ENCODE assay signal across 14 cellular contexts in genomic region chr20:62554898-62555641, GRCh38.
DNase-seq lines count a peak whose midpoint lies in the region; ATAC-seq, FAIRE-seq and TF ChIP-seq lines count a peak whose summit lies in the region.
"Had no signal": no experiment of that assay in that cellular context is flagged by ENCODE, and none has a peak within 500 bp of the region (broad histone marks: within the 10 kb centered on the region; RNA-seq: fewer than 3 reads in every experiment).

No MANE protein-coding gene starts in this region.

- no peak overlapping the region for H2AFZ ChIP-seq in HepG2 (ENCODE audit: low read length)

- no peak for DNase-seq in HepG2 (ENCODE audit: low spot score)
- no peak for DNase-seq in right lobe of liver
- DNase-seq in esophagus muscularis mucosa (ENCODE audit: extremely low spot score): no peak
- DNase-seq in psoas muscle: no peak
- DNase-seq in central memory CD4-positive, alpha-beta T cell: no peak
- DNase-seq in stimulated activated naive CD4-positive, alpha-beta T cell treated with Interleukin-2 at 50 U/mL for 16 hours (lab: John Stamatoyannopoulos, UW): no peak
- no peak for DNase-seq in RKO (ENCODE audit: low spot score)
- DNase-seq: GF-D8, Karpas-422, MM.1S, NCI-H187, NCI-H69 had no signal

- no peak overlapping the region for H3K4me2 ChIP-seq in HepG2 (ENCODE audit: low read depth, low read length)

- 57% methylated on average over 14 of the region's 27 CpGs for WGBS in HepG2 (ENCODE audit: low lambda C conversion rate)
- no CpG with 5 or more reads among the region's 27 CpGs for WGBS in right lobe of liver (ENCODE audit: insufficient coverage, low coverage, low lambda C conversion rate, missing lambda C conversion rate)
- WGBS in esophagus muscularis mucosa: 68% methylated on average over 16 of the region's 27 CpGs
- 27 to 41% (median 33%) methylated on average over 23 to 27 of the region's 27 CpGs for WGBS in psoas muscle, 3 donors

- TF ChIP-seq RAD21 in HepG2 (CRISPR knock-in tag; IDR thresholded peaks at IDR 0.05): no peak

- TF ChIP-seq CTCF in HepG2 (CRISPR knock-in tag; IDR thresholded peaks at IDR 0.05) (no peak), right lobe of liver (IDR thresholded peaks at IDR 0.05) (no peak), esophagus muscularis mucosa (IDR thresholded peaks at IDR 0.05) (no peak), psoas muscle (IDR thresholded peaks at IDR 0.05) (no peak)

- no peak overlapping the region for H3K9ac ChIP-seq in HepG2 (ENCODE audit: insufficient read depth, low read depth, low read length)

- H3K79me2 ChIP-seq in HepG2 (ENCODE audit: insufficient read depth, low read length): no peaks in the 10 kb centered on the region

- H3K36me3 ChIP-seq in HepG2 (replicated peaks in 1 of 2; ENCODE audit: control insufficient read depth in 1 of 2, insufficient read depth in 2 of 2, low read length in 2 of 2) (no peaks in the 10 kb centered on the region), right lobe of liver (no peaks in the 10 kb centered on the region), esophagus muscularis mucosa (peaks cover 0 to 5% (median 0%) of the 10 kb centered on the region in 4 donors), psoas muscle (ENCODE audit: insufficient read depth in 1 of 2, low read depth in 1 of 2) (peaks cover 0 to 6% of the 10 kb centered on the region in 2 donors)
- H3K36me3 ChIP-seq: SJSA1 had no signal

- H3K4me3 ChIP-seq in HepG2 (replicated peaks in 1 of 3; ENCODE audit: insufficient read depth in 1 of 3, low read depth in 2 of 3, low read length in 3 of 3): no peak overlapping the region
- no peak overlapping the region for H3K4me3 ChIP-seq in right lobe of liver
- H3K4me3 ChIP-seq in esophagus muscularis mucosa: peak overlapping the region; percentile 33 to 84 (median 80)
- H3K4me3 ChIP-seq in psoas muscle: peak overlapping the region; percentile 79
- H3K4me3 ChIP-seq: SJSA1 had no signal

- H3K4me1 ChIP-seq in HepG2 (ENCODE audit: insufficient read depth, low read length) (peaks cover 25% of the 10 kb centered on the region), right lobe of liver (peaks cover 0 to 8% (median 0%) of the 10 kb centered on the region in 4 donors), esophagus muscularis mucosa (peaks cover 53 to 100% (median 100%) of the 10 kb centered on the region in 4 donors), psoas muscle (peaks cover 40% of the 10 kb centered on the region)
- H3K4me1 ChIP-seq: SJSA1 had no signal

- in situ Hi-C loops in HepG2 (cut with HindIII; ENCODE audit: extremely low pct_ligation_motif_present, low pct_unique_long_range_greater_than_20kb): no loop called here

- no peak for TF ChIP-seq EP300 in HepG2 (IDR thresholded peaks at IDR 0.05; ENCODE audit: low read depth in 2 of 2, low read length in 2 of 2)
- no peak for TF ChIP-seq EP300 in HepG2 (CRISPR knock-in tag; IDR thresholded peaks at IDR 0.05; ENCODE audit: borderline replicate concordance)
- no peak for TF ChIP-seq EP300 in esophagus muscularis mucosa (IDR thresholded peaks at IDR 0.05)

- intact Hi-C loops in HepG2 (cut with micrococcal nuclease; ENCODE audit: unreplicated experiment): no loop called here
- intact Hi-C loops in right lobe of liver (cut with DNase I): no loop called here
- intact Hi-C loops in esophagus muscularis mucosa (cut with DNase I): no loop called here
- intact Hi-C loops in psoas muscle (cut with DNase I): loop anchor here in 1 of 2 donors (5.0 kb wide), 2 partner anchors 43 to 53 kb away; no protein-coding TSS in a partner anchor

- ATAC-seq in HepG2 (no peak), right lobe of liver (no peak), psoas muscle (peak in 1 of 4 donors; percentile 7)

- H3K27me3 ChIP-seq in HepG2 (ENCODE audit: control insufficient read depth in 1 of 2, insufficient read depth in 2 of 2, low read length in 2 of 2): peaks cover 68 to 97% of the 10 kb centered on the region in 2 experiments
- H3K27me3 ChIP-seq in right lobe of liver: peaks cover 0 to 12% of the 10 kb centered on the region in 2 donors
- H3K27me3 ChIP-seq in esophagus muscularis mucosa: peaks cover 0 to 75% (median 7%) of the 10 kb centered on the region in 4 donors
- peaks cover 0 to 5% (median 0%) of the 10 kb centered on the region in 3 donors for H3K27me3 ChIP-seq in psoas muscle (ENCODE audit: insufficient read depth in 3 of 3, low read length in 2 of 3)

- H3K27ac ChIP-seq in HepG2 (ENCODE audit: extremely low read length, insufficient read depth, low read length) (no peak overlapping the region), right lobe of liver (no peak overlapping the region), esophagus muscularis mucosa (replicated peaks in 1 of 4) (peak overlapping the region; percentile 86 to 92 (median 88)), psoas muscle (peak overlapping the region; percentile 92)
- H3K27ac ChIP-seq: RWPE1, SJSA1 had no signal

- peaks cover 2% of the 10 kb centered on the region; the same call in 1 of the 2 replicates for H4K20me1 ChIP-seq in HepG2 (ENCODE audit: insufficient read depth, low read length)

- FAIRE-seq in HepG2 (lab: Jason Lieb, UNC): no peak

- no TSS peak for BruUV-seq in HepG2 (replicated peaks; lab: Mats Ljungman, UMichigan)

- CTCF ChIA-PET in HepG2 (lab: Yijun Ruan, JAX; ENCODE audit: low intra/inter-chr PET ratio, low total read pairs): no interaction called here

- TF ChIP-seq POLR2A in HepG2 (IDR thresholded peaks at IDR 0.05; ENCODE audit: insufficient read depth in 1 of 2, low read depth in 2 of 2, low read length in 2 of 2): no peak
- no peak for TF ChIP-seq POLR2A in right lobe of liver (IDR thresholded peaks at IDR 0.05)
- no peak for TF ChIP-seq POLR2A in esophagus muscularis mucosa (IDR thresholded peaks at IDR 0.05; ENCODE audit: low read depth)

- H3K9me3 ChIP-seq in HepG2 (ENCODE audit: low read length) (no peaks in the 10 kb centered on the region), right lobe of liver (no peaks in the 10 kb centered on the region), esophagus muscularis mucosa (no peaks in the 10 kb centered on the region), psoas muscle (no peaks in the 10 kb centered on the region)
- H3K9me3 ChIP-seq: SJSA1 had no signal

- POLR2A ChIA-PET in HepG2 (lab: Yijun Ruan, JAX): no interaction called here

TF ChIP-seq in HepG2, 621 proteins besides CTCF, POLR2A, EP300 and RAD21:
- TF ChIP-seq TCF12 (IDR thresholded peaks at IDR 0.05) (no peak), TCF12 (CRISPR knock-in tag; IDR thresholded peaks at IDR 0.05) (0 out of 2 replicates have a peak, but pooled peaks have one; percentile 13), TARDBP (CRISPR knock-in tag; IDR thresholded peaks at IDR 0.05) (no peak), MTF2 (CRISPR knock-in tag; IDR thresholded peaks at IDR 0.05; ENCODE audit: borderline replicate concordance) (0 out of 2 replicates have a peak, but pooled peaks have one; percentile 11), ATAD3A (CRISPR knock-in tag; IDR thresholded peaks at IDR 0.05) (no peak), TSC22D2 (CRISPR knock-in tag; IDR thresholded peaks at IDR 0.05; ENCODE audit: borderline replicate concordance) (0 out of 2 replicates have a peak, but pooled peaks have one; percentile 25), EZH2 (conservative IDR thresholded peaks at IDR 0.05; ENCODE audit: low read depth, low read length) (0 out of 2 replicates have a peak, but pooled peaks have one; percentile 13), ZNF572 (CRISPR knock-in tag; IDR thresholded peaks at IDR 0.05) (0 out of 2 replicates have a peak, but pooled peaks have one; percentile 4)

Comparison
In these comparisons a context has a peak if more than half of its experiments do, and no peak if none do; other contexts are left out.
1. H3K27ac ChIP-seq: peak in esophagus muscularis mucosa (4 of 4) and psoas muscle (single experiment); none in HepG2 (single experiment) and right lobe of liver (0 of 3).
2. H3K4me3 ChIP-seq: peak in esophagus muscularis mucosa (4 of 4) and psoas muscle (single experiment); none in HepG2 (0 of 3) and right lobe of liver (0 of 3).